In genomic region chr15:60076055-60076454, GRCh38 we compare ENCODE assay signal across 1 cellular context.
TF ChIP-seq lines count a peak whose summit lies in the region.

No MANE protein-coding gene starts in this region.

TF ChIP-seq in H1, 55 proteins besides CTCF, POLR2A, EP300 and RAD21:
- no peak for TF ChIP-seq CHD7 (IDR thresholded peaks at IDR 0.05; ENCODE audit: insufficient replicate concordance, low read length)
- no peak for TF ChIP-seq ATF2 (IDR thresholded peaks at IDR 0.05; ENCODE audit: low read length)
- no peak for TF ChIP-seq CREB1 (IDR thresholded peaks at IDR 0.05)
- TF ChIP-seq MAX (IDR thresholded peaks at IDR 0.05) = no peak
- TF ChIP-seq CEBPB (IDR thresholded peaks at IDR 0.05; ENCODE audit: low read depth, low read length) = no peak
- TF ChIP-seq CHD2 (IDR thresholded peaks at IDR 0.05; ENCODE audit: low read length) = no peak
- TF ChIP-seq GABPA (IDR thresholded peaks at IDR 0.05; ENCODE audit: borderline replicate concordance, insufficient read depth, low read length) = no peak
- TF ChIP-seq KDM4A (IDR thresholded peaks at IDR 0.05; ENCODE audit: low read depth, low read length, severe bottlenecking) = no peak
- no peak for TF ChIP-seq ZNF274 (IDR thresholded peaks at IDR 0.05; ENCODE audit: borderline replicate concordance, extremely low read depth, low read length)
- TF ChIP-seq EGR1 (IDR thresholded peaks at IDR 0.05; ENCODE audit: borderline replicate concordance, low read depth, low read length) = no peak
- no peak for TF ChIP-seq USF2 (IDR thresholded peaks at IDR 0.05; ENCODE audit: low read length)
- TF ChIP-seq KDM1A (IDR thresholded peaks at IDR 0.05; ENCODE audit: borderline replicate concordance, low read length) = no peak
- TF ChIP-seq SUZ12 (IDR thresholded peaks at IDR 0.05; ENCODE audit: low read length) = no peak
- no peak for TF ChIP-seq POU5F1 (IDR thresholded peaks at IDR 0.05; ENCODE audit: low read depth, low read length)
- no peak for TF ChIP-seq RBBP5 (IDR thresholded peaks at IDR 0.05; ENCODE audit: borderline replicate concordance, low read depth, low read length)
- no peak for TF ChIP-seq CTBP2 (IDR thresholded peaks at IDR 0.05; ENCODE audit: borderline replicate concordance, insufficient read depth, insufficient read length, low read length)
- no peak for TF ChIP-seq SRF (IDR thresholded peaks at IDR 0.05; ENCODE audit: low read depth, low read length)
- no peak for TF ChIP-seq CBX8 (IDR thresholded peaks at IDR 0.05; ENCODE audit: borderline replicate concordance, low read depth, low read length)
- TF ChIP-seq SIN3A (conservative IDR thresholded peaks at IDR 0.05 in 1 of 2, IDR thresholded peaks at IDR 0.05 in 1 of 2; ENCODE audit: low read depth in 1 of 2, low read length in 2 of 2) = no peak
- no peak for TF ChIP-seq SP1 (IDR thresholded peaks at IDR 0.05; ENCODE audit: low read depth, low read length)
